10 cellular contexts compared by ENCODE assay signal in the genomic region with DNA sequence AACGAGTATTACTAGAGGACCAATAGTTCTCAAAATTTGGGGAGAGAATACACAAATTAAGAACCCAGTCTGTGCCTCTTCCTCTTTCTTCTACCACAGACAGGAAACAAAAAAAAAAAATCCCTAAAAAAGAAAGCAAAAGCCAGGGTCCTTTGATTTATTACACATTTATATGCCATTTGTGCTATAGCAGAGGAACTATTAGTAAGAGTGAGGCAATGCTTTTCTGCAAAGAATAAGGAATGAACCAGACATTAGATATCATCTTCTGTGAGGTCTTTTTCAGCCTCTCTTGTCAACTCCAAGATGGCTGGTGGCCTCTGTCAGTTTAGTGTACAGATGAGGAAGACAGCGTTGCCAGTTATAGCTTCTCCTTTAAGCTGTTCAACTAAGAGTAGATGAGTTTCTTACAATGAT.
DNase-seq lines count a peak whose midpoint lies in the region; ATAC-seq lines count a peak whose summit lies in the region.
"Had no signal": no experiment of that assay in that cellular context is flagged by ENCODE, and none has a peak within 500 bp of the region (broad histone marks: within the 10 kb centered on the region; RNA-seq: fewer than 3 reads in every experiment).

No MANE protein-coding gene starts in this region.

- no peaks in the 10 kb centered on the region for H3K9me3 Mint-ChIP-seq in activated T-cell treated with anti-CD3 and anti-CD28 coated beads, Interleukin-2, amount 50 U/mL, for 4 hours
- peaks cover 0 to 3% of the 10 kb centered on the region in 2 donors for H3K9me3 Mint-ChIP-seq in stimulated activated naive B cell treated with anti-CD40 and anti-IgM and Interleukin-4, amounts not matched to agents 10 μg/mL and 1 μg/mL and 100 μg/mL, for 72 hours

- no peaks in the 10 kb centered on the region for H3K9me3 ChIP-seq in T-helper 17 cell (ENCODE audit: control insufficient read depth, low read length, poor library complexity, severe bottlenecking)
- H3K9me3 ChIP-seq: heart right ventricle had no signal

- H3K27ac Mint-ChIP-seq in T-helper 17 cell, result peak overlapping the region; percentile 69
- peak overlapping the region; percentile 95 for H3K27ac Mint-ChIP-seq in stimulated activated naive B cell treated with anti-CD40 and anti-IgM and Interleukin-4, amounts not matched to agents 10 μg/mL and 1 μg/mL and 100 μg/mL, for 72 hours

- H3K27me3 Mint-ChIP-seq in activated T-cell treated with anti-CD3 and anti-CD28 coated beads, Interleukin-2, amount 50 U/mL, for 4 hours (ENCODE audit: low read depth), result no peaks in the 10 kb centered on the region
- H3K27me3 Mint-ChIP-seq in T-helper 17 cell, result no peaks in the 10 kb centered on the region
- H3K27me3 Mint-ChIP-seq in stimulated activated naive B cell treated with anti-CD40 and anti-IgM and Interleukin-4, amounts not matched to agents 10 μg/mL and 1 μg/mL and 100 μg/mL, for 72 hours, result no peaks in the 10 kb centered on the region

- peak overlapping the region; percentile 58 for H3K4me3 Mint-ChIP-seq in activated T-cell treated with anti-CD3 and anti-CD28 coated beads, Interleukin-2, amount 50 U/mL, for 4 hours
- H3K4me3 Mint-ChIP-seq in T-helper 17 cell, result peak overlapping the region; percentile 75
- peak overlapping the region; percentile 76 to 83 for H3K4me3 Mint-ChIP-seq in stimulated activated naive B cell treated with anti-CD40 and anti-IgM and Interleukin-4, amounts not matched to agents 10 μg/mL and 1 μg/mL and 100 μg/mL, for 72 hours

- peaks cover 36% of the 10 kb centered on the region for H3K4me1 Mint-ChIP-seq in activated T-cell treated with anti-CD3 and anti-CD28 coated beads, Interleukin-2, amount 50 U/mL, for 4 hours (ENCODE audit: low read depth)
- peaks cover 12% of the 10 kb centered on the region for H3K4me1 Mint-ChIP-seq in T-helper 17 cell
- H3K4me1 Mint-ChIP-seq in stimulated activated naive B cell treated with anti-CD40 and anti-IgM and Interleukin-4, amounts not matched to agents 10 μg/mL and 1 μg/mL and 100 μg/mL, for 72 hours, result peaks cover 13 to 16% of the 10 kb centered on the region in 2 donors

- peak; percentile 56 to 62 for ATAC-seq in activated T-cell treated with anti-CD3 and anti-CD28 coated beads, Interleukin-2, amount 50 U/mL, for 4 hours
- ATAC-seq in HG02938 (IDR thresholded peaks at IDR 0.05; ENCODE audit: unreplicated experiment) (peak; percentile 66), T-helper 17 cell (peak; percentile 55)
- ATAC-seq in stimulated activated naive B cell treated with anti-CD40 and anti-IgM and Interleukin-4, amounts not matched to agents 10 μg/mL and 1 μg/mL and 100 μg/mL, for 72 hours (replicated peaks), result peak; percentile 80 to 86

- H3K36me3 Mint-ChIP-seq in activated T-cell treated with anti-CD3 and anti-CD28 coated beads, Interleukin-2, amount 50 U/mL, for 4 hours (ENCODE audit: insufficient read depth), result peaks cover 15% of the 10 kb centered on the region
- H3K36me3 Mint-ChIP-seq in T-helper 17 cell (ENCODE audit: low read depth), result peaks cover 7% of the 10 kb centered on the region
- H3K36me3 Mint-ChIP-seq in stimulated activated naive B cell treated with anti-CD40 and anti-IgM and Interleukin-4, amounts not matched to agents 10 μg/mL and 1 μg/mL and 100 μg/mL, for 72 hours, result peaks cover 9 to 18% of the 10 kb centered on the region in 2 donors

- DNase-seq in activated T-cell treated with anti-CD3 and anti-CD28 coated beads, Interleukin-2, amount 50 U/mL, for 4 hours, result no peak
- no peak for DNase-seq in activated T-cell treated with anti-CD3 and anti-CD28 coated beads, Interleukin-2, amount 50 U/mL, for 48 hours
- no peak for DNase-seq in T-helper 17 cell
- peak; percentile 9 for DNase-seq in stimulated activated naive B cell treated with anti-CD40 and anti-IgM and Interleukin-4, amounts not matched to agents 10 μg/mL and 1 μg/mL and 100 μg/mL, for 72 hours
- no peak for DNase-seq in COLO668 (lab: John Stamatoyannopoulos, UW; ENCODE audit: unreplicated experiment)
- DNase-seq in retina, result no peak
- no peak for DNase-seq in amniotic stem cell (lab: John Stamatoyannopoulos, UW)
- DNase-seq: heart right ventricle; stimulated activated CD4-positive, alpha-beta T cell treated with anti-CD3 and anti-CD28 coated beads, Interleukin-12 subunit alpha, Interleukin-12 subunit beta, amount 100 ng/mL, for 4 hours had no signal
